In the genomic region with DNA sequence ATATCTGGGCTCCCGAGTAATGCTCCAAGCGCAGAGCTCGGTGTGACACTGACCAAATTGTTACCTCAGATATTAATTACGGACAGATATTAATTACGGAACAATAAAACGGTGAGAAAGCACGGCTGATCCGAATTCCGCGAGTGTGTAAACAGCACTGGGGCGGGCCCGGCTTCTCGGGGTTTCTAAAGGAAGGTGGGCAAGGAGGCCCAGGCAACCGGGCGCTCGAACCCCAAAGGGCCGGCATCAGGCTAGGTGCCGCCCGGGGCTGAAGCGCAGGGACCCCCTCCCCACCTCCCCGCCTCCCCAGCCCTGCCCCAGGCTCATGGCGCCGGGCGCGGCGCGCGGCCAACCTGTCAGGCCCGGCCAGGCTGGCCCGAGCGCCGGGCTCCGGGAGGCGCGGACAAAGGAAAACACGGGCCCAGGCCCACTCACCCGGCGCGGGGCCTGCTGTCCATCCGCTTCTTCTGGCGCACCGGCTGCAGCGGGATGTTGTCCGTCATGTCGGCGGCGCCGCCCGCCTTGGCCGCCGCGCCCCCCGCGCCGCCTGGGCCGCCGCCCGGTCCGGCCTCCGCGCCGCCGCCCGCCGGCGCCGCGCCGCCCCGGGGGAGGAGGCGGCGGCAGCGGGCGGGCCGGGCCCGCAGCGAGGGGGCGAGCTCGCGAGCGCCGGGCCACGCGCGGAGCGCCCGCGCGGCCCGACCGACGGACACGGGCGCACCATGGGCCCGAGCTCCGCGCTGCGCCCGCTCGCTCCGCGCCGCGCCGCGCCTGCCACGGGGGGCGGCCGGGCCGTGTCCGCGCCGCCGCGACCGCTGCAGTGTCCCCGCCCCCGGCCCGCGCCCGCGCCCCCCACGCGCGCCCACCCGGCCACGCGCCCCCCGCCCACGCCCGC, we compare ENCODE assay signal across 8 cellular contexts. TPM values are rescaled to one million over a fixed set of nuclear protein-coding genes. Genes with fewer than 3 reads are reported as not detected.
A peak's percentile ranks its signal among the peaks of the same experiment; 100 is the strongest.
DNase-seq lines count a peak whose midpoint lies in the region; ATAC-seq and TF ChIP-seq lines count a peak whose summit lies in the region.

A gene with protein sequence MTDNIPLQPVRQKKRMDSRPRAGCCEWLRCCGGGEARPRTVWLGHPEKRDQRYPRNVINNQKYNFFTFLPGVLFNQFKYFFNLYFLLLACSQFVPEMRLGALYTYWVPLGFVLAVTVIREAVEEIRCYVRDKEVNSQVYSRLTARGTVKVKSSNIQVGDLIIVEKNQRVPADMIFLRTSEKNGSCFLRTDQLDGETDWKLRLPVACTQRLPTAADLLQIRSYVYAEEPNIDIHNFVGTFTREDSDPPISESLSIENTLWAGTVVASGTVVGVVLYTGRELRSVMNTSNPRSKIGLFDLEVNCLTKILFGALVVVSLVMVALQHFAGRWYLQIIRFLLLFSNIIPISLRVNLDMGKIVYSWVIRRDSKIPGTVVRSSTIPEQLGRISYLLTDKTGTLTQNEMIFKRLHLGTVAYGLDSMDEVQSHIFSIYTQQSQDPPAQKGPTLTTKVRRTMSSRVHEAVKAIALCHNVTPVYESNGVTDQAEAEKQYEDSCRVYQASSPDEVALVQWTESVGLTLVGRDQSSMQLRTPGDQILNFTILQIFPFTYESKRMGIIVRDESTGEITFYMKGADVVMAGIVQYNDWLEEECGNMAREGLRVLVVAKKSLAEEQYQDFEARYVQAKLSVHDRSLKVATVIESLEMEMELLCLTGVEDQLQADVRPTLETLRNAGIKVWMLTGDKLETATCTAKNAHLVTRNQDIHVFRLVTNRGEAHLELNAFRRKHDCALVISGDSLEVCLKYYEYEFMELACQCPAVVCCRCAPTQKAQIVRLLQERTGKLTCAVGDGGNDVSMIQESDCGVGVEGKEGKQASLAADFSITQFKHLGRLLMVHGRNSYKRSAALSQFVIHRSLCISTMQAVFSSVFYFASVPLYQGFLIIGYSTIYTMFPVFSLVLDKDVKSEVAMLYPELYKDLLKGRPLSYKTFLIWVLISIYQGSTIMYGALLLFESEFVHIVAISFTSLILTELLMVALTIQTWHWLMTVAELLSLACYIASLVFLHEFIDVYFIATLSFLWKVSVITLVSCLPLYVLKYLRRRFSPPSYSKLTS (minus strand): TSS at position 524 of the 892 bp plus-strand sequence. CDS start 21 bp downstream, at position 503.

- CTCF ChIA-PET in AG04449 (lab: Yijun Ruan, JAX) (interaction anchor here (0.6 to 1.6 kb wide), 3 partner anchors 12 to 128 kb away, joined by 3 to 4 read pairs (median 3); no protein-coding TSS in a partner anchor), HCT116 (lab: Charles Lee) (interaction anchor here (1.5 kb wide), 1 partner anchor 293 kb away, joined by 4 read pairs; no protein-coding TSS in a partner anchor)

- in situ Hi-C loops in astrocyte of the cerebellum (cut with HindIII; ENCODE audit: low sequenced_read_pairs): no loop called here

- BruUV-seq in HCT116 (replicated peaks; lab: Mats Ljungman, UMichigan): no TSS peak

- peaks cover 23 to 41% of the 10 kb centered on the region in 2 experiments for H3K4me1 ChIP-seq in HCT116 (ENCODE audit: control insufficient read depth in 1 of 2, insufficient read depth in 2 of 2, low read length in 2 of 2)
- H3K4me1 ChIP-seq in prostate gland (replicated peaks): no peaks in the 10 kb centered on the region

- TF ChIP-seq CTCF in AG04449 (IDR thresholded peaks at IDR 0.05; ENCODE audit: insufficient read depth, low read length, missing control alignments): no peak
- 0 out of 6 replicates have a peak, but pooled peaks of 1 of the 3 experiments have one; percentile 4 for TF ChIP-seq CTCF in HCT116 (IDR thresholded peaks at IDR 0.05 in 2 of 3, conservative IDR thresholded peaks at IDR 0.05 in 1 of 3; ENCODE audit: borderline replicate concordance in 1 of 3, insufficient read depth in 1 of 3, low read depth in 2 of 3, low read length in 2 of 3)
- no peak for TF ChIP-seq CTCF in astrocyte of the cerebellum (IDR thresholded peaks at IDR 0.05; ENCODE audit: low read depth, low read length, missing control alignments)
- TF ChIP-seq CTCF in prostate gland (IDR thresholded peaks at IDR 0.05): no peak

- H4K20me1 ChIP-seq in HCT116 (ENCODE audit: insufficient read depth): no peaks in the 10 kb centered on the region

- no peak for TF ChIP-seq POLR2A in HCT116 (IDR thresholded peaks at IDR 0.05; ENCODE audit: borderline replicate concordance, extremely low read depth, insufficient read depth, insufficient read length)
- no peak for TF ChIP-seq POLR2A in prostate gland (IDR thresholded peaks at IDR 0.05)

- H3K27ac ChIP-seq in HCT116 (ENCODE audit: low read depth, low read length) (peak within 1 kb of the TSS; percentile 83), prostate gland (peak within 1 kb of the TSS; percentile 78 to 83)

- peak within 1 kb of the TSS; percentile 94 for H3K4me2 ChIP-seq in HCT116 (ENCODE audit: low read length)

- POLR2A ChIA-PET in AG04449 (lab: Yijun Ruan, JAX) (no interaction called here), HCT116 (lab: Charles Lee) (interaction anchor here (0.9 to 1.4 kb wide), 2 partner anchors 16 to 18 kb away, joined by 5 to 10 read pairs; no protein-coding TSS in a partner anchor)

- peak within 1 kb of the TSS; percentile 72 for H3K4me3 ChIP-seq in AG04449 (ENCODE audit: low read depth, low read length)
- peak within 1 kb of the TSS; percentile 74 to 88 for H3K4me3 ChIP-seq in HCT116 (replicated peaks in 1 of 2; ENCODE audit: low read depth in 1 of 2, low read length in 2 of 2)
- H3K4me3 ChIP-seq in astrocyte of the cerebellum (ENCODE audit: low read depth, low read length): peak within 1 kb of the TSS; percentile 87
- peak within 1 kb of the TSS; percentile 80 to 82 for H3K4me3 ChIP-seq in prostate gland

- ATAC-seq in HCT116 (peak; percentile 7), GM21528 (IDR thresholded peaks at IDR 0.05; ENCODE audit: low FRiP score, unreplicated experiment) (no peak)

- H3K9ac ChIP-seq in HCT116 (ENCODE audit: low read length): peak within 1 kb of the TSS; percentile 91

- RAD21 ChIA-PET in HCT116 (lab: Charles Lee; ENCODE audit: low non-redundant PET in 1 of 2, low total read pairs in 2 of 2, uncharacterized antibody in 2 of 2, unreplicated experiment in 2 of 2): no interaction called here

- no peak for DNase-seq in AG04449 (ENCODE audit: low read depth, low spot score)
- DNase-seq in HCT116 (ENCODE audit: low read depth, low spot score): no peak
- DNase-seq in astrocyte of the cerebellum (ENCODE audit: low read depth): no peak
- DNase-seq in hepatic stellate cell (ENCODE audit: low spot score): peak; percentile 41
- DNase-seq in prostate gland (ENCODE audit: low spot score): peak; percentile 30
- DNase-seq in kidney glomerular epithelial cell (lab: John Stamatoyannopoulos, UW): no peak
- DNase-seq in foreskin melanocyte: no peak

- under 1% methylated on average over 47 of the region's 131 CpGs for WGBS in prostate gland

- intact Hi-C loops in HCT116 (cut with micrococcal nuclease) (loop anchor here (2.0 kb wide), 1 partner anchor 29 kb away; no protein-coding TSS in a partner anchor), prostate gland (cut with DNase I) (no loop called here)

- TF ChIP-seq RAD21 in HCT116 (IDR thresholded peaks at IDR 0.05; ENCODE audit: low read depth): no peak

- no peaks in the 10 kb centered on the region; the same call in 1 of the 2 replicates for H3K79me2 ChIP-seq in HCT116 (ENCODE audit: insufficient read depth, low read length)

- peak within 1 kb of the TSS; percentile 35 for H2AFZ ChIP-seq in HCT116 (ENCODE audit: low read depth, low read length, poor library complexity, severe bottlenecking)

- no peaks in the 10 kb centered on the region for H3K27me3 ChIP-seq in HCT116 (ENCODE audit: insufficient read depth, low read length)
- H3K27me3 ChIP-seq in prostate gland (replicated peaks; ENCODE audit: insufficient read depth): no peaks in the 10 kb centered on the region

- H3K9me3 ChIP-seq in HCT116 (ENCODE audit: control insufficient read depth in 1 of 2, insufficient read depth in 1 of 2, low read depth in 1 of 2, low read length in 2 of 2) (no peaks in the 10 kb centered on the region), prostate gland (no peaks in the 10 kb centered on the region)

- H3K36me3 ChIP-seq in HCT116 (ENCODE audit: control insufficient read depth in 1 of 2, insufficient read depth in 2 of 2, low read length in 2 of 2) (no peaks in the 10 kb centered on the region), prostate gland (no peaks in the 10 kb centered on the region)

- H3K9me2 ChIP-seq in HCT116 (ENCODE audit: insufficient read depth): no peaks in the 10 kb centered on the region

TF ChIP-seq in HCT116, 20 proteins besides CTCF, POLR2A, EP300 and RAD21:
- peak; percentile 65 for TF ChIP-seq ZFX (IDR thresholded peaks at IDR 0.05)
- TF ChIP-seq POLR2AphosphoS5 (IDR thresholded peaks at IDR 0.05; ENCODE audit: low read depth, low read length): 0 out of 2 replicates have a peak, but pooled peaks have one; percentile 9
- TF ChIP-seq JUND (IDR thresholded peaks at IDR 0.05): no peak
- no peak for TF ChIP-seq ELF1 (IDR thresholded peaks at IDR 0.05; ENCODE audit: borderline replicate concordance, low read depth)
- TF ChIP-seq ZNF274 (IDR thresholded peaks at IDR 0.05; ENCODE audit: low read depth, low read length): no peak

RNA-seq across cellular contexts. Expression of the gene that starts here (rescaled TPM):
- 16.8 TPM for total RNA-seq in HCT116 (2021; ENCODE audit: unreplicated experiment)
- polyA plus RNA-seq in HCT116 (2012): 13.6 and 15.4 TPM in 2 replicates
- total RNA-seq in prostate gland: 100 to 1,000 TPM in 1 of 2 donors, 10 to 100 TPM in 1; 35.1 to 118 TPM

Comparison
In these comparisons a context has a peak if more than half of its experiments do, and no peak if none do; other contexts are left out.
1. DNase-seq: peak in hepatic stellate cell (single experiment) and prostate gland (single experiment); none in AG04449 (single experiment), HCT116 (single experiment), astrocyte of the cerebellum (single experiment), kidney glomerular epithelial cell (single experiment) and foreskin melanocyte (single experiment).
2. Peak in every context shown above with its lines, with median percentiles within 50 percentile points of each other: H3K4me3 ChIP-seq.